1 cellular context compared by ENCODE assay signal in genomic region chr14:34368115-34368970, GRCh38.
TF ChIP-seq lines count a peak whose summit lies in the region.

No MANE protein-coding gene starts in this region.

TF ChIP-seq in HepG2, 621 proteins besides CTCF, POLR2A, EP300 and RAD21 (continued from another document and continues in another):
- TF ChIP-seq HNF1A (IDR thresholded peaks at IDR 0.05; ENCODE audit: low read depth) (peak; percentile 49; the same call in 1 of the 2 replicates), HNF1A (CRISPR knock-in tag; IDR thresholded peaks at IDR 0.05; ENCODE audit: borderline replicate concordance) (peak; percentile 80; the same call in 1 of the 2 replicates), TRIM24 (CRISPR knock-in tag; IDR thresholded peaks at IDR 0.05) (no peak), ZNF773 (CRISPR knock-in tag; IDR thresholded peaks at IDR 0.05; ENCODE audit: borderline replicate concordance) (no peak), ZNF441 (CRISPR knock-in tag; IDR thresholded peaks at IDR 0.05; ENCODE audit: borderline replicate concordance) (no peak), PRDM15 (CRISPR knock-in tag; IDR thresholded peaks at IDR 0.05) (0 out of 2 replicates have a peak, but pooled peaks have one; percentile 44), CCDC6 (CRISPR knock-in tag; IDR thresholded peaks at IDR 0.05) (0 out of 2 replicates have a peak, but pooled peaks have one; percentile 17), PAWR (CRISPR knock-in tag; IDR thresholded peaks at IDR 0.05; ENCODE audit: borderline replicate concordance) (no peak), ZC3H13 (CRISPR knock-in tag; IDR thresholded peaks at IDR 0.05) (no peak), TCF7 (IDR thresholded peaks at IDR 0.05; ENCODE audit: low read depth) (peak; percentile 77), ZNF652 (CRISPR knock-in tag; IDR thresholded peaks at IDR 0.05; ENCODE audit: borderline replicate concordance, low read depth) (0 out of 2 replicates have a peak, but pooled peaks have one; percentile 20), ZNF883 (CRISPR knock-in tag; IDR thresholded peaks at IDR 0.05; ENCODE audit: not compliant biosample characterization) (no peak), HOXA5 (CRISPR knock-in tag; IDR thresholded peaks at IDR 0.05) (peak; percentile 85), HNRNPUL1 (IDR thresholded peaks at IDR 0.05; ENCODE audit: low read depth, low read length) (no peak), ARID2 (CRISPR knock-in tag; IDR thresholded peaks at IDR 0.05; ENCODE audit: borderline replicate concordance) (0 out of 2 replicates have a peak, but pooled peaks have one; percentile 20), ZMYM2 (CRISPR knock-in tag; IDR thresholded peaks at IDR 0.05) (peak; percentile 75; the same call in 1 of the 2 replicates), TGIF2 (CRISPR knock-in tag; IDR thresholded peaks at IDR 0.05) (0 out of 2 replicates have a peak, but pooled peaks have one; percentile 51), ZFX (CRISPR knock-in tag; IDR thresholded peaks at IDR 0.05; ENCODE audit: low read depth) (no peak), FOXJ3 (CRISPR knock-in tag; IDR thresholded peaks at IDR 0.05; ENCODE audit: borderline replicate concordance) (peak; percentile 89; the same call in 1 of the 2 replicates), ZNF234 (CRISPR knock-in tag; conservative IDR thresholded peaks at IDR 0.05) (peak; percentile 57; the same call in 1 of the 2 replicates), ZNF777 (CRISPR knock-in tag; IDR thresholded peaks at IDR 0.05) (no peak), EED (CRISPR knock-in tag; IDR thresholded peaks at IDR 0.05) (no peak), HDAC6 (IDR thresholded peaks at IDR 0.05; ENCODE audit: low read depth, low read length) (no peak), NCOR1 (IDR thresholded peaks at IDR 0.05; ENCODE audit: borderline replicate concordance, low read length) (peak; percentile 88), MATR3 (CRISPR knock-in tag; IDR thresholded peaks at IDR 0.05) (no peak), ZNF639 (CRISPR knock-in tag; conservative IDR thresholded peaks at IDR 0.05) (no peak), EHMT2 (IDR thresholded peaks at IDR 0.05; ENCODE audit: borderline replicate concordance, low read depth, low read length) (no peak; the same call in 1 of the 2 replicates), DNMT3B (CRISPR knock-in tag; conservative IDR thresholded peaks at IDR 0.05) (0 out of 2 replicates have a peak, but pooled peaks have one; percentile 8), RELA (CRISPR knock-in tag; IDR thresholded peaks at IDR 0.05) (no peak), ZNF12 (CRISPR knock-in tag; IDR thresholded peaks at IDR 0.05) (peak; percentile 24; the same call in 1 of the 2 replicates), ZNF644 (CRISPR knock-in tag; IDR thresholded peaks at IDR 0.05; ENCODE audit: low read depth) (peak; percentile 29; the same call in 1 of the 2 replicates), YY1 (IDR thresholded peaks at IDR 0.05; ENCODE audit: insufficient read depth, insufficient replicate concordance, low read depth, low read length) (no peak), NFE2L2 (IDR thresholded peaks at IDR 0.05; ENCODE audit: low read length) (peak; percentile 70), FOXO1 (CRISPR knock-in tag; IDR thresholded peaks at IDR 0.05) (peak; percentile 39; the same call in 1 of the 2 replicates), ZNF768 (CRISPR knock-in tag; IDR thresholded peaks at IDR 0.05) (no peak)
- TF ChIP-seq, protein P1, sequence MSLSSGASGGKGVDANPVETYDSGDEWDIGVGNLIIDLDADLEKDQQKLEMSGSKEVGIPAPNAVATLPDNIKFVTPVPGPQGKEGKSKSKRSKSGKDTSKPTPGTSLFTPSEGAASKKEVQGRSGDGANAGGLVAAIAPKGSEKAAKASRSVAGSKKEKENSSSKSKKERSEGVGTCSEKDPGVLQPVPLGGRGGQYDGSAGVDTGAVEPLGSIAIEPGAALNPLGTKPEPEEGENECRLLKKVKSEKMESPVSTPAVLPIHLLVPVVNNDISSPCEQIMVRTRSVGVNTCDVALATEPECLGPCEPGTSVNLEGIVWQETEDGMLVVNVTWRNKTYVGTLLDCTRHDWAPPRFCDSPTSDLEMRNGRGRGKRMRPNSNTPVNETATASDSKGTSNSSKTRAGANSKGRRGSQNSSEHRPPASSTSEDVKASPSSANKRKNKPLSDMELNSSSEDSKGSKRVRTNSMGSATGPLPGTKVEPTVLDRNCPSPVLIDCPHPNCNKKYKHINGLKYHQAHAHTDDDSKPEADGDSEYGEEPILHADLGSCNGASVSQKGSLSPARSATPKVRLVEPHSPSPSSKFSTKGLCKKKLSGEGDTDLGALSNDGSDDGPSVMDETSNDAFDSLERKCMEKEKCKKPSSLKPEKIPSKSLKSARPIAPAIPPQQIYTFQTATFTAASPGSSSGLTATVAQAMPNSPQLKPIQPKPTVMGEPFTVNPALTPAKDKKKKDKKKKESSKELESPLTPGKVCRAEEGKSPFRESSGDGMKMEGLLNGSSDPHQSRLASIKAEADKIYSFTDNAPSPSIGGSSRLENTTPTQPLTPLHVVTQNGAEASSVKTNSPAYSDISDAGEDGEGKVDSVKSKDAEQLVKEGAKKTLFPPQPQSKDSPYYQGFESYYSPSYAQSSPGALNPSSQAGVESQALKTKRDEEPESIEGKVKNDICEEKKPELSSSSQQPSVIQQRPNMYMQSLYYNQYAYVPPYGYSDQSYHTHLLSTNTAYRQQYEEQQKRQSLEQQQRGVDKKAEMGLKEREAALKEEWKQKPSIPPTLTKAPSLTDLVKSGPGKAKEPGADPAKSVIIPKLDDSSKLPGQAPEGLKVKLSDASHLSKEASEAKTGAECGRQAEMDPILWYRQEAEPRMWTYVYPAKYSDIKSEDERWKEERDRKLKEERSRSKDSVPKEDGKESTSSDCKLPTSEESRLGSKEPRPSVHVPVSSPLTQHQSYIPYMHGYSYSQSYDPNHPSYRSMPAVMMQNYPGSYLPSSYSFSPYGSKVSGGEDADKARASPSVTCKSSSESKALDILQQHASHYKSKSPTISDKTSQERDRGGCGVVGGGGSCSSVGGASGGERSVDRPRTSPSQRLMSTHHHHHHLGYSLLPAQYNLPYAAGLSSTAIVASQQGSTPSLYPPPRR (CRISPR knock-in tag; IDR thresholded peaks at IDR 0.05; ENCODE audit: borderline replicate concordance) = peak; percentile 18; the same call in 1 of the 2 replicates
- TF ChIP-seq, protein P2, sequence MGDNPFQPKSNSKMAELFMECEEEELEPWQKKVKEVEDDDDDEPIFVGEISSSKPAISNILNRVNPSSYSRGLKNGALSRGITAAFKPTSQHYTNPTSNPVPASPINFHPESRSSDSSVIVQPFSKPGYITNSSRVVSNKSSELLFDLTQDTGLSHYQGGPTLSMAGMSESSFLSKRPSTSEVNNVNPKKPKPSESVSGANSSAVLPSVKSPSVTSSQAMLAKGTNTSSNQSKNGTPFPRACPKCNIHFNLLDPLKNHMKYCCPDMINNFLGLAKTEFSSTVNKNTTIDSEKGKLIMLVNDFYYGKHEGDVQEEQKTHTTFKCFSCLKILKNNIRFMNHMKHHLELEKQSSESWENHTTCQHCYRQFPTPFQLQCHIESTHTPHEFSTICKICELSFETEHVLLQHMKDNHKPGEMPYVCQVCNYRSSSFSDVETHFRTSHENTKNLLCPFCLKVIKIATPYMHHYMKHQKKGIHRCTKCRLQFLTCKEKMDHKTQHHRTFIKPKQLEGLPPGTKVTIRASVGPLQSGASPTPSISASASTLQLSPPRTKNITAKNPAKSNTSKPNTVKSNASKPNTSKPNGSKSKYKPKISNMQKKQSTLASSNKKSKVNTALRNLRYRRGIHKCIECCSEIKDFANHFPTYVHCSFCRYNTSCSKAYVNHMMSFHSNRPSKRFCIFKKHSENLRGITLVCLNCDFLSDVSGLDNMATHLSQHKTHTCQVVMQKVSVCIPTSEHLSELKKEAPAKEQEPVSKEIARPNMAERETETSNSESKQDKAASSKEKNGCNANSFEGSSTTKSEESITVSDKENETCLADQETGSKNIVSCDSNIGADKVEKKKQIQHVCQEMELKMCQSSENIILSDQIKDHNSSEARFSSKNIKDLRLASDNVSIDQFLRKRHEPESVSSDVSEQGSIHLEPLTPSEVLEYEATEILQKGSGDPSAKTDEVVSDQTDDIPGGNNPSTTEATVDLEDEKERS (CRISPR knock-in tag; IDR thresholded peaks at IDR 0.05) = peak; percentile 72
- TF ChIP-seq, protein P3, sequence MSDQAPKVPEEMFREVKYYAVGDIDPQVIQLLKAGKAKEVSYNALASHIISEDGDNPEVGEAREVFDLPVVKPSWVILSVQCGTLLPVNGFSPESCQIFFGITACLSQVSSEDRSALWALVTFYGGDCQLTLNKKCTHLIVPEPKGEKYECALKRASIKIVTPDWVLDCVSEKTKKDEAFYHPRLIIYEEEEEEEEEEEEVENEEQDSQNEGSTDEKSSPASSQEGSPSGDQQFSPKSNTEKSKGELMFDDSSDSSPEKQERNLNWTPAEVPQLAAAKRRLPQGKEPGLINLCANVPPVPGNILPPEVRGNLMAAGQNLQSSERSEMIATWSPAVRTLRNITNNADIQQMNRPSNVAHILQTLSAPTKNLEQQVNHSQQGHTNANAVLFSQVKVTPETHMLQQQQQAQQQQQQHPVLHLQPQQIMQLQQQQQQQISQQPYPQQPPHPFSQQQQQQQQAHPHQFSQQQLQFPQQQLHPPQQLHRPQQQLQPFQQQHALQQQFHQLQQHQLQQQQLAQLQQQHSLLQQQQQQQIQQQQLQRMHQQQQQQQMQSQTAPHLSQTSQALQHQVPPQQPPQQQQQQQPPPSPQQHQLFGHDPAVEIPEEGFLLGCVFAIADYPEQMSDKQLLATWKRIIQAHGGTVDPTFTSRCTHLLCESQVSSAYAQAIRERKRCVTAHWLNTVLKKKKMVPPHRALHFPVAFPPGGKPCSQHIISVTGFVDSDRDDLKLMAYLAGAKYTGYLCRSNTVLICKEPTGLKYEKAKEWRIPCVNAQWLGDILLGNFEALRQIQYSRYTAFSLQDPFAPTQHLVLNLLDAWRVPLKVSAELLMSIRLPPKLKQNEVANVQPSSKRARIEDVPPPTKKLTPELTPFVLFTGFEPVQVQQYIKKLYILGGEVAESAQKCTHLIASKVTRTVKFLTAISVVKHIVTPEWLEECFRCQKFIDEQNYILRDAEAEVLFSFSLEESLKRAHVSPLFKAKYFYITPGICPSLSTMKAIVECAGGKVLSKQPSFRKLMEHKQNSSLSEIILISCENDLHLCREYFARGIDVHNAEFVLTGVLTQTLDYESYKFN (CRISPR knock-in tag; conservative IDR thresholded peaks at IDR 0.05) = peak; percentile 61
